Comparison of ENCODE assay signal across 2 cellular contexts in the genomic region with DNA sequence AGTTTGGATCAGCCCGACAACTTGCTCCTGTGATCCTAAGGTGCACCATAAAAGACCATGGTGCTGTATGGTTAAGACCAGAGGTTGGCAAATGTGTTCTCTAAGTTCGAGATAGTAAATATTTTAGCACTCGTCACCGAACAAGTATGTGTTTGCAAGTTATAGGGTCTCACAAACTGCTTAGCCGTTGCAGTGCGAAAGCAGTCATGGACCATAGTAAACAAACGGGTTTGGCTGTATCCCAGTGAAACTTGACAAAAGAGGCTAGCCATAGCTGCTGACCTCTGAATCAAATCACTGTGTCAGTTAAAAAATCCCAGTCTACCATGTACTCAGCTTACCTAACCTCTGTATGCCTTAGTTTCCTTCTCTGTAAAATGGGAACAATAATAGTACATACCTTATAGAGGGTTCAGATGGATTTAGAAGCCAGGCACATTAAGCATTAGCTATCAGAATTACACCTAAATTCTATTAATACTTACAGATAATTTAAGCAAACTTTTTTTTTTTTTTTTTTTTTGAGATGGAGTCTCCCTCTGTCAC.
TF ChIP-seq lines count a peak whose summit lies in the region.

No MANE protein-coding gene starts in this region.

TF ChIP-seq in HCT116, 20 proteins besides CTCF, POLR2A, EP300 and RAD21 (continued from another document):
- no peak for TF ChIP-seq ZBTB33 (IDR thresholded peaks at IDR 0.05; ENCODE audit: extremely low read depth, insufficient replicate concordance, low read length)
- TF ChIP-seq YY1 (IDR thresholded peaks at IDR 0.05; ENCODE audit: extremely low read depth, insufficient replicate concordance, low read depth, low read length) = no peak

TF ChIP-seq in WTC11, 78 proteins besides CTCF, POLR2A, EP300 and RAD21 (continued from another document):
- TF ChIP-seq, protein P1, sequence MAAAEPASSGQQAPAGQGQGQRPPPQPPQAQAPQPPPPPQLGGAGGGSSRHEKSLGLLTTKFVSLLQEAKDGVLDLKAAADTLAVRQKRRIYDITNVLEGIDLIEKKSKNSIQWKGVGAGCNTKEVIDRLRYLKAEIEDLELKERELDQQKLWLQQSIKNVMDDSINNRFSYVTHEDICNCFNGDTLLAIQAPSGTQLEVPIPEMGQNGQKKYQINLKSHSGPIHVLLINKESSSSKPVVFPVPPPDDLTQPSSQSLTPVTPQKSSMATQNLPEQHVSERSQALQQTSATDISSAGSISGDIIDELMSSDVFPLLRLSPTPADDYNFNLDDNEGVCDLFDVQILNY (CRISPR knock-in tag; IDR thresholded peaks at IDR 0.05) = no peak
- TF ChIP-seq SMAD3 (CRISPR knock-in tag; IDR thresholded peaks at IDR 0.05; ENCODE audit: borderline replicate concordance) (no peak), PREB (CRISPR knock-in tag; IDR thresholded peaks at IDR 0.05; ENCODE audit: borderline replicate concordance) (no peak), ZNF423 (CRISPR knock-in tag; IDR thresholded peaks at IDR 0.05) (no peak), EMX1 (CRISPR knock-in tag; IDR thresholded peaks at IDR 0.05) (no peak; the same call in 1 of the 2 replicates)
- TF ChIP-seq, protein P2, sequence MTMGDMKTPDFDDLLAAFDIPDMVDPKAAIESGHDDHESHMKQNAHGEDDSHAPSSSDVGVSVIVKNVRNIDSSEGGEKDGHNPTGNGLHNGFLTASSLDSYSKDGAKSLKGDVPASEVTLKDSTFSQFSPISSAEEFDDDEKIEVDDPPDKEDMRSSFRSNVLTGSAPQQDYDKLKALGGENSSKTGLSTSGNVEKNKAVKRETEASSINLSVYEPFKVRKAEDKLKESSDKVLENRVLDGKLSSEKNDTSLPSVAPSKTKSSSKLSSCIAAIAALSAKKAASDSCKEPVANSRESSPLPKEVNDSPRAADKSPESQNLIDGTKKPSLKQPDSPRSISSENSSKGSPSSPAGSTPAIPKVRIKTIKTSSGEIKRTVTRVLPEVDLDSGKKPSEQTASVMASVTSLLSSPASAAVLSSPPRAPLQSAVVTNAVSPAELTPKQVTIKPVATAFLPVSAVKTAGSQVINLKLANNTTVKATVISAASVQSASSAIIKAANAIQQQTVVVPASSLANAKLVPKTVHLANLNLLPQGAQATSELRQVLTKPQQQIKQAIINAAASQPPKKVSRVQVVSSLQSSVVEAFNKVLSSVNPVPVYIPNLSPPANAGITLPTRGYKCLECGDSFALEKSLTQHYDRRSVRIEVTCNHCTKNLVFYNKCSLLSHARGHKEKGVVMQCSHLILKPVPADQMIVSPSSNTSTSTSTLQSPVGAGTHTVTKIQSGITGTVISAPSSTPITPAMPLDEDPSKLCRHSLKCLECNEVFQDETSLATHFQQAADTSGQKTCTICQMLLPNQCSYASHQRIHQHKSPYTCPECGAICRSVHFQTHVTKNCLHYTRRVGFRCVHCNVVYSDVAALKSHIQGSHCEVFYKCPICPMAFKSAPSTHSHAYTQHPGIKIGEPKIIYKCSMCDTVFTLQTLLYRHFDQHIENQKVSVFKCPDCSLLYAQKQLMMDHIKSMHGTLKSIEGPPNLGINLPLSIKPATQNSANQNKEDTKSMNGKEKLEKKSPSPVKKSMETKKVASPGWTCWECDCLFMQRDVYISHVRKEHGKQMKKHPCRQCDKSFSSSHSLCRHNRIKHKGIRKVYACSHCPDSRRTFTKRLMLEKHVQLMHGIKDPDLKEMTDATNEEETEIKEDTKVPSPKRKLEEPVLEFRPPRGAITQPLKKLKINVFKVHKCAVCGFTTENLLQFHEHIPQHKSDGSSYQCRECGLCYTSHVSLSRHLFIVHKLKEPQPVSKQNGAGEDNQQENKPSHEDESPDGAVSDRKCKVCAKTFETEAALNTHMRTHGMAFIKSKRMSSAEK (CRISPR knock-in tag; IDR thresholded peaks at IDR 0.05; ENCODE audit: borderline replicate concordance) = 0 out of 2 replicates have a peak, but pooled peaks have one; percentile 52
